14 cellular contexts compared by ENCODE assay signal in the genomic region with DNA sequence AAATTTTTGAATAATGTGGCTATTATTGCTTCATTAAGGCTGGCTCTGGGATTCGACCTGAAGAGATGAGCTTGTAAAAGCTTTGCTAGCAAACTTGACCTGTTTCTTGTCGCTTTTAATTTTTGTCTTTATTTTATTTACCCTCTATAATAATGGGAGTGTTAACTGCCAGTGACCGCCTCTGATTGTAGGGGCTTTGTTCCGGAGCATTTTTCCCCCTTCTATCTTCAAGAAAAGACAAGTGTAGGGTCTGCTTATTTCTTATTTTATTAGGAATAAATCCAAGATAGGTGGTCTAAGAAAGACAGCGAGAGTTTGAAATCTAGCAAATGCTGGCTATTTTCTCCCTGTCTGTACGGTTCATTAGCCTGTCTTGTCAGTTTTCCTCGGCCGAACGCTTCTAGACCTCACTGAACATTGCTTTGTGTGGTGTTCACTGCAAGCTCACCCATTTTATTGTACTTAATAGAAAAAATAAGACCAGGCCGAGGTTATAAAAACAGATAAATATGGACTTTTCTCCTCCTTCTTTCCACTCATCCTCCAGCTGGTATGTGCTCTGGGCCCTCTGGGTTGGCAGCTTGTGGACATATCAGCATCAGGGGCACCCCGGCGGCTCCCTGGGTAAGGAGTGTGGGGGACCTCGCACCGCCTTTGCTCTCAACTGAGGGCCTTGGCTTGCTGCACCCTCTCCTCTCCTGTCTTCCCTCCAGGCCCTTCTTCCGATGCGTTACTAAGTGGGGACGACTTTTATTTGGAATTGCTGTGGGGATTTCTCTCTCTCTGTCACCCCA. TPM values are rescaled to one million over a fixed set of nuclear protein-coding genes. Genes with fewer than 3 reads are reported as not detected.
A peak's percentile ranks its signal among the peaks of the same experiment; 100 is the strongest.
DNase-seq lines count a peak whose midpoint lies in the region; ATAC-seq and TF ChIP-seq lines count a peak whose summit lies in the region.
"Had no signal": no experiment of that assay in that cellular context is flagged by ENCODE, and none has a peak within 500 bp of the region (broad histone marks: within the 10 kb centered on the region; RNA-seq: fewer than 3 reads in every experiment).

No MANE protein-coding gene starts in this region.

- H3K9ac ChIP-seq in iPS-20b (ENCODE audit: low read depth, low read length) (no peak overlapping the region), rectal smooth muscle tissue (ENCODE audit: low read length) (peak overlapping the region; percentile 54)

- intact Hi-C loops in ascending aorta (cut with DNase I): loop anchor here (10.0 kb wide), 1 partner anchor 1621 kb away; a partner anchor contains a TSS
- intact Hi-C loops in lower leg skin (cut with DNase I; ENCODE audit: low total_unique reads): no loop called here

- no peak for TF ChIP-seq CTCF in AG04450 (IDR thresholded peaks at IDR 0.05; ENCODE audit: low read depth, low read length)
- no peak for TF ChIP-seq CTCF in ascending aorta (IDR thresholded peaks at IDR 0.05)
- no peak for TF ChIP-seq CTCF in lower leg skin (IDR thresholded peaks at IDR 0.05)

- no peak for ATAC-seq in HG03342 (IDR thresholded peaks at IDR 0.05; ENCODE audit: unreplicated experiment)
- ATAC-seq: left lobe of liver had no signal

- TF ChIP-seq POLR2A in lower leg skin (IDR thresholded peaks at IDR 0.05): no peak

- no peaks in the 10 kb centered on the region for H3K36me3 ChIP-seq in ascending aorta
- H3K36me3 ChIP-seq in iPS-20b (ENCODE audit: insufficient read depth, low read depth, low read length): no peaks in the 10 kb centered on the region
- H3K36me3 ChIP-seq in rectal smooth muscle tissue (ENCODE audit: control insufficient read depth, insufficient read depth, low read length): peaks cover 13% of the 10 kb centered on the region

- no peaks in the 10 kb centered on the region for H3K27me3 ChIP-seq in AG04450 (ENCODE audit: control insufficient read depth, insufficient read depth, low read length)
- no peaks in the 10 kb centered on the region for H3K27me3 ChIP-seq in ascending aorta
- H3K27me3 ChIP-seq in iPS-20b (ENCODE audit: insufficient read depth, low read length): peaks cover 100% of the 10 kb centered on the region
- H3K27me3 ChIP-seq in rectal smooth muscle tissue (ENCODE audit: control insufficient read depth, insufficient read depth, low read length): peaks cover 2% of the 10 kb centered on the region

- H3K4me1 ChIP-seq in ascending aorta (peaks cover 3 to 4% of the 10 kb centered on the region in 2 donors), iPS-20b (ENCODE audit: insufficient read depth, low read length) (peaks cover 28% of the 10 kb centered on the region), rectal smooth muscle tissue (ENCODE audit: control insufficient read depth, insufficient read depth, low read length) (peaks cover 3% of the 10 kb centered on the region)

- DNase-seq in AG04450 (ENCODE audit: low read depth, low spot score): no peak
- no peak for DNase-seq in ascending aorta (ENCODE audit: low spot score in 2 of 2)
- DNase-seq in AG08395 (ENCODE audit: low spot score): no peak
- DNase-seq in HUDEP-2 (lab: John Stamatoyannopoulos, UW; ENCODE audit: unreplicated experiment in 76 of 76): no peak
- DNase-seq in lower leg skin (ENCODE audit: low spot score in 2 of 2): no peak
- DNase-seq: AML-193, amygdala, erythroblast, NCI-H2029, T-helper 2 cell had no signal

- POLR2A ChIA-PET in AG04450 (lab: Yijun Ruan, JAX): interaction anchor here (6.2 kb wide), 1 partner anchor 7 kb away, joined by 113 read pairs; a partner anchor contains a TSS

- WGBS in lower leg skin, 2 donors: 61 to 73% methylated on average over 17 of the region's 17 CpGs

- CTCF ChIA-PET in AG04450 (lab: Charles Lee): interaction anchor here (0.6 kb wide), 1 partner anchor 801 kb away, joined by 3 read pairs; no protein-coding TSS in a partner anchor

- peak overlapping the region; percentile 97 for H3K27ac ChIP-seq in AG04450 (ENCODE audit: low read depth, low read length)
- H3K27ac ChIP-seq in ascending aorta: peak overlapping the region; percentile 99
- no peak overlapping the region for H3K27ac ChIP-seq in iPS-20b (ENCODE audit: low read length)
- peak overlapping the region; percentile 98 for H3K27ac ChIP-seq in rectal smooth muscle tissue (ENCODE audit: low read depth, low read length)

- H3K4me3 ChIP-seq in AG04450 (ENCODE audit: low read depth, low read length) (peak overlapping the region; percentile 91), ascending aorta (peak overlapping the region; percentile 57 to 81), iPS-20b (ENCODE audit: low read length) (peak overlapping the region; percentile 60; the same call in 1 of the 2 replicates), rectal smooth muscle tissue (ENCODE audit: low read length) (peak overlapping the region; percentile 70), lower leg skin (ENCODE audit: low read depth, poor library complexity, severe bottlenecking) (no peak overlapping the region)

- no peaks in the 10 kb centered on the region; the same call in 1 of the 2 replicates for H3K9me3 ChIP-seq in AG04450 (ENCODE audit: control insufficient read depth, insufficient read depth, low read length)
- H3K9me3 ChIP-seq in ascending aorta: no peaks in the 10 kb centered on the region
- no peaks in the 10 kb centered on the region for H3K9me3 ChIP-seq in iPS-20b (ENCODE audit: insufficient read depth, low read depth, low read length)

RNA-seq across cellular contexts. Expression of a gene that starts 8.5 kb away (rescaled TPM):
- 87.2 and 107 TPM in 2 replicates for polyA plus RNA-seq in AG04450 (2011; rRNA removed)
- polyA minus RNA-seq in AG04450 (2011; rRNA and poly(A)+ RNA removed): 505 and 558 TPM in 2 replicates
- total RNA-seq in ascending aorta: 46.7 TPM
- 10 to 100 TPM in 3 of 4 donors, 1 to 10 TPM in 1; 9.2 to 22.6 (median 18.8) TPM for total RNA-seq in lower leg skin
